ENCODE assay signal across 10 cellular contexts in genomic region chr2:46336560-46336959, GRCh38. TPM values are rescaled to one million over a fixed set of nuclear protein-coding genes. Genes with fewer than 3 reads are reported as not detected.
A peak's percentile ranks its signal among the peaks of the same experiment; 100 is the strongest.
DNase-seq lines count a peak whose midpoint lies in the region; ATAC-seq and TF ChIP-seq lines count a peak whose summit lies in the region.
"Had no signal": no experiment of that assay in that cellular context is flagged by ENCODE, and none has a peak within 500 bp of the region (broad histone marks: within the 10 kb centered on the region; RNA-seq: fewer than 3 reads in every experiment).

No MANE protein-coding gene starts in this region.

- H3K9ac ChIP-seq in mesenchymal stem cell (ENCODE audit: low read length) = peak overlapping the region; percentile 89

- no peaks in the 10 kb centered on the region for H3K36me3 ChIP-seq in mesenchymal stem cell (ENCODE audit: control insufficient read depth in 1 of 2, insufficient read depth in 2 of 2, low read depth in 1 of 2, low read length in 2 of 2)
- no peaks in the 10 kb centered on the region for H3K36me3 ChIP-seq in upper lobe of right lung
- H3K36me3 ChIP-seq in naive thymus-derived CD4-positive, alpha-beta T cell (ENCODE audit: control insufficient read depth in 2 of 3, insufficient read depth in 3 of 3, low read length in 3 of 3) = no peaks in the 10 kb centered on the region

- H3K23ac ChIP-seq in mesenchymal stem cell (ENCODE audit: low read length in 2 of 2) = no peak overlapping the region

- peak overlapping the region in 1 of 2 experiments; percentile 23 for H3K14ac ChIP-seq in mesenchymal stem cell (ENCODE audit: low read length in 2 of 2)

- H2AK5ac ChIP-seq in mesenchymal stem cell (ENCODE audit: low read length, severe bottlenecking) = no peak overlapping the region

- ATAC-seq in upper lobe of right lung = no peak
- ATAC-seq in naive thymus-derived CD4-positive, alpha-beta T cell = no peak
- ATAC-seq: natural killer cell treated with Interleukin-12 subunit alpha and Interleukin-12 subunit beta and Interleukin-15 and Interleukin-18, amount 100 ng/mL, for 72 hours had no signal

- H3K36me3 Mint-ChIP-seq in naive thymus-derived CD4-positive, alpha-beta T cell = no peaks in the 10 kb centered on the region
- no peaks in the 10 kb centered on the region for H3K36me3 Mint-ChIP-seq in activated naive CD8-positive, alpha-beta T cell treated with anti-CD3 and anti-CD28 coated beads for 36 hours
- H3K36me3 Mint-ChIP-seq: natural killer cell treated with Interleukin-12 subunit alpha and Interleukin-12 subunit beta and Interleukin-15 and Interleukin-18, amount 100 ng/mL, for 72 hours had no signal

- 84% methylated on average over 3 of the region's 3 CpGs for WGBS in mesenchymal stem cell

- H2AFZ ChIP-seq in mesenchymal stem cell (ENCODE audit: low read depth, low read length) = no peak overlapping the region

- TF ChIP-seq CTCF in upper lobe of right lung (IDR thresholded peaks at IDR 0.05) = no peak

- H3K4me1 ChIP-seq in mesenchymal stem cell (ENCODE audit: control insufficient read depth, insufficient read depth, low read depth, low read length) = peaks cover 37% of the 10 kb centered on the region
- H3K4me1 ChIP-seq in upper lobe of right lung = peaks cover 92% of the 10 kb centered on the region
- H3K4me1 ChIP-seq in naive thymus-derived CD4-positive, alpha-beta T cell (ENCODE audit: control insufficient read depth in 2 of 2, insufficient read depth in 2 of 2, low read length in 2 of 2) = peaks cover 0 to 10% of the 10 kb centered on the region in 2 donors

- H2BK15ac ChIP-seq in mesenchymal stem cell (ENCODE audit: low read depth, poor library complexity, severe bottlenecking) = no peak overlapping the region

- peak overlapping the region; percentile 79 for H3K27ac ChIP-seq in cingulate gyrus (ENCODE audit: low read depth, low read length)
- H3K27ac ChIP-seq in mesenchymal stem cell (ENCODE audit: low read length, poor library complexity, severe bottlenecking) = no peak overlapping the region
- H3K27ac ChIP-seq in upper lobe of right lung = peak overlapping the region; percentile 79
- no peak overlapping the region for H3K27ac ChIP-seq in naive thymus-derived CD4-positive, alpha-beta T cell (ENCODE audit: low read depth, low read length)

- H4K91ac ChIP-seq in mesenchymal stem cell (ENCODE audit: low read length) = no peak overlapping the region

- no peak overlapping the region for H3K27ac Mint-ChIP-seq in naive thymus-derived CD4-positive, alpha-beta T cell
- H3K27ac Mint-ChIP-seq in activated naive CD8-positive, alpha-beta T cell treated with anti-CD3 and anti-CD28 coated beads for 36 hours = no peak overlapping the region
- H3K27ac Mint-ChIP-seq: natural killer cell treated with Interleukin-12 subunit alpha and Interleukin-12 subunit beta and Interleukin-15 and Interleukin-18, amount 100 ng/mL, for 72 hours had no signal

- H3K4me1 Mint-ChIP-seq in naive thymus-derived CD4-positive, alpha-beta T cell = peaks cover 6 to 36% (median 29%) of the 10 kb centered on the region in 7 donors
- H3K4me1 Mint-ChIP-seq in activated naive CD8-positive, alpha-beta T cell treated with anti-CD3 and anti-CD28 coated beads for 36 hours = peaks cover 2% of the 10 kb centered on the region

- H3K79me1 ChIP-seq in mesenchymal stem cell (replicated peaks; ENCODE audit: low read length, poor library complexity, severe bottlenecking) = peaks cover 39% of the 10 kb centered on the region

- H3K4ac ChIP-seq in mesenchymal stem cell (ENCODE audit: low read depth in 1 of 2, low read length in 2 of 2) = peak overlapping the region; percentile 39 to 71

- peak; percentile 58 for DNase-seq in NCI-H2107 treated with DMSO at 0.1 percent for 48 hours (lab: John Stamatoyannopoulos, UW; ENCODE audit: unreplicated experiment)
- no peak for DNase-seq in NCI-H2107 (lab: John Stamatoyannopoulos, UW)
- DNase-seq in mesenchymal stem cell = peak; percentile 54
- DNase-seq in upper lobe of right lung = no peak
- DNase-seq in NK-92 treated with Interleukin-12 subunit alpha and Interleukin-12 subunit beta, amount 100 ng/mL, for 24 hours (lab: John Stamatoyannopoulos, UW) = no peak
- no peak for DNase-seq in naive thymus-derived CD4-positive, alpha-beta T cell
- DNase-seq in activated naive CD8-positive, alpha-beta T cell treated with anti-CD3 and anti-CD28 coated beads for 36 hours = no peak
- DNase-seq: Kasumi-1 had no signal

- H3K27me3 Mint-ChIP-seq in naive thymus-derived CD4-positive, alpha-beta T cell = peaks cover 0 to 19% (median 7%) of the 10 kb centered on the region in 5 donors
- H3K27me3 Mint-ChIP-seq in activated naive CD8-positive, alpha-beta T cell treated with anti-CD3 and anti-CD28 coated beads for 36 hours = peaks cover 4% of the 10 kb centered on the region

- peaks cover 0 to 2% (median 0%) of the 10 kb centered on the region in 11 donors for H3K9me3 Mint-ChIP-seq in naive thymus-derived CD4-positive, alpha-beta T cell
- H3K9me3 Mint-ChIP-seq in activated naive CD8-positive, alpha-beta T cell treated with anti-CD3 and anti-CD28 coated beads for 36 hours = no peaks in the 10 kb centered on the region
- H3K9me3 Mint-ChIP-seq: natural killer cell treated with Interleukin-12 subunit alpha and Interleukin-12 subunit beta and Interleukin-15 and Interleukin-18, amount 100 ng/mL, for 72 hours had no signal

- H3K4me3 ChIP-seq in mesenchymal stem cell (ENCODE audit: insufficient read depth in 1 of 2, low read depth in 1 of 2, low read length in 2 of 2) (peak overlapping the region in 1 of 2 experiments; percentile 73), upper lobe of right lung (no peak overlapping the region)
- H3K4me3 ChIP-seq in naive thymus-derived CD4-positive, alpha-beta T cell (ENCODE audit: low read length) = no peak overlapping the region

- no peak overlapping the region for H2BK120ac ChIP-seq in mesenchymal stem cell (ENCODE audit: low read depth, low read length)

- H2BK5ac ChIP-seq in mesenchymal stem cell (ENCODE audit: low read depth, low read length, poor library complexity, severe bottlenecking) = no peak overlapping the region

- CTCF ChIA-PET in naive thymus-derived CD4-positive, alpha-beta T cell (lab: Charles Lee) = interaction anchor here (1.7 to 3.7 kb wide), 3 partner anchors 10 to 126 kb away, joined by 6 to 19 read pairs (median 7); no protein-coding TSS in a partner anchor

- H3K18ac ChIP-seq in mesenchymal stem cell (ENCODE audit: low read depth in 1 of 2, low read length in 2 of 2) = peak overlapping the region; percentile 52 to 83

- no peak overlapping the region for H3K4me2 ChIP-seq in mesenchymal stem cell (ENCODE audit: low read length, poor library complexity, severe bottlenecking)

- H3K9me3 ChIP-seq in mesenchymal stem cell (ENCODE audit: control insufficient read depth, low read length) (no peaks in the 10 kb centered on the region), upper lobe of right lung (no peaks in the 10 kb centered on the region)
- H3K9me3 ChIP-seq in naive thymus-derived CD4-positive, alpha-beta T cell (ENCODE audit: control insufficient read depth in 2 of 3, low read length in 3 of 3) = no peaks in the 10 kb centered on the region

- no peak overlapping the region for H4K8ac ChIP-seq in mesenchymal stem cell (ENCODE audit: low read length)

- POLR2A ChIA-PET in naive thymus-derived CD4-positive, alpha-beta T cell (lab: Charles Lee) = no interaction called here

- intact Hi-C loops in upper lobe of right lung (cut with DNase I) = no loop called here
- intact Hi-C loops in naive thymus-derived CD4-positive, alpha-beta T cell (cut with micrococcal nuclease) = no loop called here

- no peak overlapping the region for H3K4me3 Mint-ChIP-seq in naive thymus-derived CD4-positive, alpha-beta T cell
- no peak overlapping the region for H3K4me3 Mint-ChIP-seq in activated naive CD8-positive, alpha-beta T cell treated with anti-CD3 and anti-CD28 coated beads for 36 hours
- H3K4me3 Mint-ChIP-seq: natural killer cell treated with Interleukin-12 subunit alpha and Interleukin-12 subunit beta and Interleukin-15 and Interleukin-18, amount 100 ng/mL, for 72 hours had no signal

- peak overlapping the region; percentile 7 to 23 for H2BK12ac ChIP-seq in mesenchymal stem cell (ENCODE audit: low read length in 2 of 2)

- no peaks in the 10 kb centered on the region for H3K27me3 ChIP-seq in mesenchymal stem cell (ENCODE audit: control insufficient read depth in 1 of 2, insufficient read depth in 1 of 2, low read length in 2 of 2)
- no peaks in the 10 kb centered on the region for H3K27me3 ChIP-seq in upper lobe of right lung
- no peaks in the 10 kb centered on the region for H3K27me3 ChIP-seq in naive thymus-derived CD4-positive, alpha-beta T cell (ENCODE audit: control insufficient read depth in 2 of 2, insufficient read depth in 2 of 2, low read length in 2 of 2)

RNA-seq across cellular contexts. Expression of gene EPAS1, which starts 39.4 kb away (rescaled TPM):
- 237 TPM for polyA plus RNA-seq in mesenchymal stem cell (2013, experiment 1 of 2)
- polyA plus RNA-seq in mesenchymal stem cell (2013, experiment 2 of 2) = 244 TPM
- total RNA-seq in upper lobe of right lung = 1,593 TPM
- 10 to 100 TPM in 2 of 5 experiments, 1 to 10 TPM in 3; 1.6 to 17.0 (median 6.4) TPM for total RNA-seq in naive thymus-derived CD4-positive, alpha-beta T cell
- polyA plus RNA-seq in naive thymus-derived CD4-positive, alpha-beta T cell = under 1 TPM in 1 of 2 donors, not detected in 1; 0.18 TPM
- total RNA-seq in activated naive CD8-positive, alpha-beta T cell treated with anti-CD3 and anti-CD28 coated beads for 36 hours = 1 to 10 TPM in 1 of 2 experiments, under 1 TPM in 1; 0.78 to 1.5 TPM

Comparison
In these comparisons a context has a peak if more than half of its experiments do, and no peak if none do; other contexts are left out.
1. DNase-seq: peak in NCI-H2107 treated with DMSO at 0.1 percent for 48 hours (single experiment) and mesenchymal stem cell (single experiment); none in NCI-H2107 (single experiment), upper lobe of right lung (single experiment), NK-92 treated with Interleukin-12 subunit alpha and Interleukin-12 subunit beta, amount 100 ng/mL, for 24 hours (single experiment), naive thymus-derived CD4-positive, alpha-beta T cell (0 of 9) and activated naive CD8-positive, alpha-beta T cell treated with anti-CD3 and anti-CD28 coated beads for 36 hours (single experiment).
2. H3K27ac ChIP-seq: peak in cingulate gyrus (single experiment) and upper lobe of right lung (single experiment); none in mesenchymal stem cell (single experiment) and naive thymus-derived CD4-positive, alpha-beta T cell (single experiment).
3. RNA of gene EPAS1, which starts 39.4 kb away (total RNA-seq): 1,593 TPM in upper lobe of right lung (single experiment); 1.6 to 17.0 TPM in naive thymus-derived CD4-positive, alpha-beta T cell and 0.78 to 1.5 TPM in activated naive CD8-positive, alpha-beta T cell treated with anti-CD3 and anti-CD28 coated beads for 36 hours; every median in the first group is over 10 times any median in the second.